In the genomic region with DNA sequence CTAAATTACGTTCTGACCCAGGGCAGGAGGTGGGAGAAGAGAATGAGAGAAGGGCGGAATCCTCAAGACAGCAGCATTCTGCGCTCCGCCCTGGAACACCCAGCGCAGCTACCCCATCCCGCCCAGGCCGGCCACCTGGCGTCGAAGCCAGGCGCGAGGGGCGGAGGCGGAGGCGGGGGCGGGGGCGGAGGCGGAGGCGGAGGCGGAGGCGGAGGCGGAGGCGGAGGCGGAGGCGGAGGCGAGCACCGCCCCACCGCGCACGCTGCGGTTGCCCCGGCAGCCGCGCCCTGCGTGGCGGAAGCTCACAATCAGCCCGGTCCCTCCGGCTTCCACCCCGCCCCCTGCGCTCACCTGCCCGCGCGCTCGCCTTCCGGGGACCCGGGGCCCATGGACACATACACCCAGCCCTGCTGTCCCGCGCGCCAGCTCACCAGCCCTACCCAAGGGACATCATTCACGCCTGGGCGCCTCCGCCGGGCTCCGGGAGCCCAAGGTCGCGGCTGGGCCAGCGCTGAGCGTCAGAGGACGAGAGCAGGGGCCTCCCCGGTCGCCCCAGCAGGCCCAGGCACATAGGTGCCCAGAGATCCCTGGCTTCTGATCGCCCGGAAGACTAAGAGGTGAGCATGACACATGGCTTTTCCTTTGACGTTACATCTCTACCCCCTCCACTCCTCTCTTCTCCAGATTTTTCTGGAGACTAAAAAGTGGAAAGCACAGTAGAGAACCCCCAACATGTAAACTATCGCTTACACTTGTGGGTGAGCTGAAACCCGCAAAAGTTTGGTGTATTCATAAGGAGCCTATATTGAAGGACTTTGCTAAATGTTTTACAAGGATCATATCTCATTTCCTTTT, we compare ENCODE assay signal across 8 cellular contexts. TPM values are rescaled to one million over a fixed set of nuclear protein-coding genes. Genes with fewer than 3 reads are reported as not detected.
DNase-seq lines count a peak whose midpoint lies in the region; ATAC-seq, FAIRE-seq and TF ChIP-seq lines count a peak whose summit lies in the region.

ANKEF1 (plus strand) TSS at position 271 of the 855 bp plus-strand sequence. CDS start 3,315 bp downstream, outside the sequence.

- peaks cover 7% of the 10 kb centered on the region for H3K4me1 Mint-ChIP-seq in activated CD4-positive, alpha-beta T cell treated with anti-CD3 and anti-CD28 coated beads for 36 hours

- H3K4me3 ChIP-seq in A549, result peak within 1 kb of the TSS; percentile 61

- peak within 1 kb of the TSS; percentile 77 for H3K4me2 ChIP-seq in A549

- H3K9me3 ChIP-seq in A549, result no peaks in the 10 kb centered on the region

- H3K27ac Mint-ChIP-seq in activated CD4-positive, alpha-beta T cell treated with anti-CD3 and anti-CD28 coated beads for 36 hours, result peak within 1 kb of the TSS; percentile 55

- TF ChIP-seq RAD21 in A549 (conservative IDR thresholded peaks at IDR 0.05 in 1 of 2, IDR thresholded peaks at IDR 0.05 in 1 of 2), result peak in 1 of 2 experiments; percentile 38; a peak in 2 of 5 replicates

- H3K36me3 Mint-ChIP-seq in activated CD4-positive, alpha-beta T cell treated with anti-CD3 and anti-CD28 coated beads for 36 hours (ENCODE audit: low read depth), result peaks cover 2% of the 10 kb centered on the region

- intact Hi-C loops in activated CD4-positive, alpha-beta T cell treated with anti-CD3 and anti-CD28 coated beads for 36 hours (cut with DNase I, micrococcal nuclease), result loop anchor here in 1 of 2 experiments (10.0 kb wide), 1 partner anchor 400 kb away; the partner anchor contains the start of genes MKKS and SLX4IP
- intact Hi-C loops in left colon (cut with DNase I, micrococcal nuclease), result no loop called here

- TF ChIP-seq CTCF in A549 (IDR thresholded peaks at IDR 0.05), result no peak

- FAIRE-seq in A549 (lab: Jason Lieb, UNC), result no peak

- peak; percentile 99 to 100 for ATAC-seq in A549
- peak; percentile 80 for ATAC-seq in GM18870 (IDR thresholded peaks at IDR 0.05; ENCODE audit: unreplicated experiment)
- ATAC-seq in HG03139 (IDR thresholded peaks at IDR 0.05; ENCODE audit: unreplicated experiment), result peak; percentile 98
- ATAC-seq in activated CD4-positive, alpha-beta T cell treated with anti-CD3 and anti-CD28 coated beads for 36 hours, result peak; percentile 92
- peak; percentile 98 for ATAC-seq in left colon

- no peak for TF ChIP-seq EP300 in A549 (IDR thresholded peaks at IDR 0.05)

- H3K27me3 Mint-ChIP-seq in activated CD4-positive, alpha-beta T cell treated with anti-CD3 and anti-CD28 coated beads for 36 hours, result peaks cover 7% of the 10 kb centered on the region

- CTCF ChIA-PET in A549 (lab: Yijun Ruan, JAX), result interaction anchor here (0.9 to 12.4 kb wide), 5 partner anchors 9 to 417 kb away, joined by 3 to 86 read pairs (median 22); no protein-coding TSS in a partner anchor
- CTCF ChIA-PET in activated CD4-positive, alpha-beta T cell treated with anti-CD3 and anti-CD28 coated beads for 36 hours (lab: Charles Lee), result interaction anchor here (0.7 to 1.2 kb wide), 2 partner anchors 54 to 596 kb away, joined by 3 read pairs; no protein-coding TSS in a partner anchor

- H3K27ac ChIP-seq in A549 (peak within 1 kb of the TSS; percentile 85 to 93), cingulate gyrus (ENCODE audit: low read depth, low read length) (peak within 1 kb of the TSS; percentile 44)

- POLR2A ChIA-PET in A549 (lab: Yijun Ruan, JAX), result interaction anchor here (0.7 to 1.0 kb wide), 5 partner anchors 13 to 399 kb away, joined by 3 to 9 read pairs (median 5); partner anchors contain the start of genes MKKS and SNAP25
- POLR2A ChIA-PET in activated CD4-positive, alpha-beta T cell treated with anti-CD3 and anti-CD28 coated beads for 36 hours (lab: Charles Lee), result no interaction called here

- peaks cover 23% of the 10 kb centered on the region for H3K4me1 ChIP-seq in A549

- H3K9me3 Mint-ChIP-seq in activated CD4-positive, alpha-beta T cell treated with anti-CD3 and anti-CD28 coated beads for 36 hours (ENCODE audit: low read depth), result no peaks in the 10 kb centered on the region

- peak within 1 kb of the TSS; percentile 54 for H3K4me3 Mint-ChIP-seq in activated CD4-positive, alpha-beta T cell treated with anti-CD3 and anti-CD28 coated beads for 36 hours

- WGBS in A549 (ENCODE audit: missing lambda C conversion rate), result 7% methylated on average over 22 of the region's 65 CpGs

- DNase-seq in A549 (ENCODE audit: low read depth in 1 of 2, low spot score in 1 of 2), result peak; percentile 88 to 91
- DNase-seq in NCI-H2171 treated with DMSO at 0.1 percent for 48 hours (lab: John Stamatoyannopoulos, UW), result peak; percentile 96
- DNase-seq in activated CD4-positive, alpha-beta T cell treated with anti-CD3 and anti-CD28 coated beads for 36 hours, result peak; percentile 76
- peak; percentile 89 to 93 for DNase-seq in left colon
- peak; percentile 57 for DNase-seq in stimulated activated CD4-positive, alpha-beta T cell treated with anti-CD3 and anti-CD28 coated beads, Interleukin-1b, Interleukin-23, amount 100 ng/mL, for 48 hours

- TF ChIP-seq POLR2A in A549 (IDR thresholded peaks at IDR 0.05; ENCODE audit: low read length), result peak; percentile 69

TF ChIP-seq in A549, 52 proteins besides CTCF, POLR2A, EP300 and RAD21 (continues in another document):
- 0 out of 2 replicates have a peak, but pooled peaks have one; percentile 41 for TF ChIP-seq HDAC2 (IDR thresholded peaks at IDR 0.05)
- no peak for TF ChIP-seq NFE2L2 (conservative IDR thresholded peaks at IDR 0.05; ENCODE audit: low read length)
- TF ChIP-seq, protein P1, sequence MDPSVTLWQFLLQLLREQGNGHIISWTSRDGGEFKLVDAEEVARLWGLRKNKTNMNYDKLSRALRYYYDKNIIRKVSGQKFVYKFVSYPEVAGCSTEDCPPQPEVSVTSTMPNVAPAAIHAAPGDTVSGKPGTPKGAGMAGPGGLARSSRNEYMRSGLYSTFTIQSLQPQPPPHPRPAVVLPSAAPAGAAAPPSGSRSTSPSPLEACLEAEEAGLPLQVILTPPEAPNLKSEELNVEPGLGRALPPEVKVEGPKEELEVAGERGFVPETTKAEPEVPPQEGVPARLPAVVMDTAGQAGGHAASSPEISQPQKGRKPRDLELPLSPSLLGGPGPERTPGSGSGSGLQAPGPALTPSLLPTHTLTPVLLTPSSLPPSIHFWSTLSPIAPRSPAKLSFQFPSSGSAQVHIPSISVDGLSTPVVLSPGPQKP (IDR thresholded peaks at IDR 0.05; ENCODE audit: low read depth, low read length), result no peak
- TF ChIP-seq FOSB (CRISPR knock-in tag; IDR thresholded peaks at IDR 0.05), result no peak
- TF ChIP-seq ZFP36 (IDR thresholded peaks at IDR 0.05; ENCODE audit: borderline replicate concordance, partially characterized antibody), result no peak
- TF ChIP-seq CEBPB (IDR thresholded peaks at IDR 0.05), result no peak
- 0 out of 2 replicates have a peak, but pooled peaks have one; percentile 19 for TF ChIP-seq HOXB5 (CRISPR knock-in tag; IDR thresholded peaks at IDR 0.05)
- TF ChIP-seq ESRRA (IDR thresholded peaks at IDR 0.05; ENCODE audit: borderline replicate concordance, low read length), result no peak
- no peak for TF ChIP-seq CHD4 (IDR thresholded peaks at IDR 0.05; ENCODE audit: borderline replicate concordance)
- TF ChIP-seq, protein P2, sequence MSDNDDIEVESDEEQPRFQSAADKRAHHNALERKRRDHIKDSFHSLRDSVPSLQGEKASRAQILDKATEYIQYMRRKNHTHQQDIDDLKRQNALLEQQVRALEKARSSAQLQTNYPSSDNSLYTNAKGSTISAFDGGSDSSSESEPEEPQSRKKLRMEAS (IDR thresholded peaks at IDR 0.05), result peak; percentile 93
- no peak for TF ChIP-seq ZNF302 (CRISPR knock-in tag; IDR thresholded peaks at IDR 0.05)
- TF ChIP-seq POLR2AphosphoS2 (conservative IDR thresholded peaks at IDR 0.05; ENCODE audit: low read length), result no peak
- TF ChIP-seq JUN (IDR thresholded peaks at IDR 0.05), result peak in 1 of 2 experiments; percentile 92; a peak in 3 of 5 replicates
- no peak for TF ChIP-seq GATA3 (IDR thresholded peaks at IDR 0.05; ENCODE audit: borderline replicate concordance)
- peak; percentile 97 for TF ChIP-seq E2F6 (IDR thresholded peaks at IDR 0.05; ENCODE audit: borderline replicate concordance, low read depth)
- TF ChIP-seq JUNB (IDR thresholded peaks at IDR 0.05), result no peak
- TF ChIP-seq EHMT2 (IDR thresholded peaks at IDR 0.05; ENCODE audit: low read depth), result no peak
- TF ChIP-seq CBX8 (IDR thresholded peaks at IDR 0.05), result no peak
- TF ChIP-seq, protein P3, sequence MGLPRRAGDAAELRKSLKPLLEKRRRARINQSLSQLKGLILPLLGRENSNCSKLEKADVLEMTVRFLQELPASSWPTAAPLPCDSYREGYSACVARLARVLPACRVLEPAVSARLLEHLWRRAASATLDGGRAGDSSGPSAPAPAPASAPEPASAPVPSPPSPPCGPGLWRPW (IDR thresholded peaks at IDR 0.05), result no peak
- 0 out of 2 replicates have a peak, but pooled peaks have one; percentile 36 for TF ChIP-seq TP53 (CRISPR knock-in tag; IDR thresholded peaks at IDR 0.05)
- TF ChIP-seq NPAS2 (CRISPR knock-in tag; IDR thresholded peaks at IDR 0.05; ENCODE audit: borderline replicate concordance), result no peak
- no peak for TF ChIP-seq HOXB13 (CRISPR knock-in tag; IDR thresholded peaks at IDR 0.05; ENCODE audit: low read depth)
- TF ChIP-seq PHF8 (IDR thresholded peaks at IDR 0.05; ENCODE audit: borderline replicate concordance, low read depth), result peak; percentile 92
- no peak for TF ChIP-seq FOXS1 (CRISPR knock-in tag; IDR thresholded peaks at IDR 0.05)
- TF ChIP-seq TFCP2L1 (CRISPR knock-in tag; IDR thresholded peaks at IDR 0.05), result 0 out of 2 replicates have a peak, but pooled peaks have one; percentile 67
- TF ChIP-seq RFX5 (IDR thresholded peaks at IDR 0.05), result no peak
- TF ChIP-seq BHLHE40 (IDR thresholded peaks at IDR 0.05; ENCODE audit: low read depth, low read length), result no peak
- no peak; the same call in 2 of the 3 replicates for TF ChIP-seq SMC3 (IDR thresholded peaks at IDR 0.05)
- TF ChIP-seq HEYL (CRISPR knock-in tag; IDR thresholded peaks at IDR 0.05), result no peak

RNA-seq across cellular contexts. Expression of gene ANKEF1, which starts in this region (rescaled TPM):
- polyA plus RNA-seq in A549 (2011; rRNA removed) (19.7 and 21.2 TPM in 2 replicates), A549 (2017; fragmentation: RNase III; extraction: RNeasy Plus Mini Kit Qiagen cat#74134 plus additional on column Dnase treatment) (11.5 to 11.8 TPM (median 11.7 TPM) in 3 replicates)
- 4.0 and 4.5 TPM in 2 replicates for polyA plus RNA-seq in A549 (2012; cell fraction: cytosol; rRNA removed)
- 1.6 and 2.4 TPM in 2 replicates for polyA plus RNA-seq in A549 (2012; cell fraction: nucleus; rRNA removed)
- polyA minus RNA-seq in A549 (2011; rRNA and poly(A)+ RNA removed), result 13.1 and 13.5 TPM in 2 replicates
- total RNA-seq in activated CD4-positive, alpha-beta T cell treated with anti-CD3 and anti-CD28 coated beads for 36 hours, result 1 to 10 TPM; 2.5 to 2.8 TPM
- total RNA-seq in left colon, result 1 to 10 TPM; 6.3 to 7.3 TPM

Comparison
In these comparisons a context has a peak if more than half of its experiments do, and no peak if none do; other contexts are left out.
1. Peak in every context shown above with its lines: DNase-seq, ATAC-seq, H3K4me3 ChIP-seq and H3K27ac ChIP-seq.